Comparison of ENCODE assay signal across 8 cellular contexts in genomic region chr6:44297063-44298038, GRCh38. TPM values are rescaled to one million over a fixed set of nuclear protein-coding genes. Genes with fewer than 3 reads are reported as not detected.
A peak's percentile ranks its signal among the peaks of the same experiment; 100 is the strongest.
DNase-seq lines count a peak whose midpoint lies in the region; ATAC-seq and TF ChIP-seq lines count a peak whose summit lies in the region.

No MANE protein-coding gene starts in this region.

- no peaks in the 10 kb centered on the region for H3K9me3 ChIP-seq in iPS-18c (ENCODE audit: control insufficient read depth, insufficient read depth, low read length)

- H3K4me1 Mint-ChIP-seq in T-helper 1 cell treated with Interleukin-12 subunit alpha and Interleukin-12 subunit beta and Interleukin-4 antibody, amounts not matched to agents 30 μg/mL and 1 μg/mL, for 36 hours (ENCODE audit: low read depth): peaks cover 7% of the 10 kb centered on the region
- H3K4me1 Mint-ChIP-seq in brain: peaks cover 20% of the 10 kb centered on the region

- peak overlapping the region; percentile 21 for H3K4me3 Mint-ChIP-seq in T-helper 1 cell treated with Interleukin-12 subunit alpha and Interleukin-12 subunit beta and Interleukin-4 antibody, amounts not matched to agents 30 μg/mL and 1 μg/mL, for 36 hours
- peak overlapping the region; percentile 77 to 81 (median 81) for H3K4me3 Mint-ChIP-seq in brain

- DNase-seq in NCI-H1417 (lab: John Stamatoyannopoulos, UW) (peak; percentile 38 to 77 (median 75)), NCI-H1417 treated with DMSO at 0.1 percent for 48 hours (lab: John Stamatoyannopoulos, UW) (no peak), NCI-H2029 (lab: John Stamatoyannopoulos, UW) (no peak)

- H3K4me3 ChIP-seq in iPS-18c (ENCODE audit: insufficient read depth, low read depth, low read length) (peak overlapping the region; percentile 77), skin epidermis (peak overlapping the region; percentile 17 to 46 (median 23))

- peak in 1 of 2 experiments; percentile 9 for TF ChIP-seq CTCF in brain (conservative IDR thresholded peaks at IDR 0.05)

- peaks cover 43% of the 10 kb centered on the region for H3K27me3 Mint-ChIP-seq in T-helper 1 cell treated with Interleukin-12 subunit alpha and Interleukin-12 subunit beta and Interleukin-4 antibody, amounts not matched to agents 30 μg/mL and 1 μg/mL, for 36 hours (ENCODE audit: low read depth)
- H3K27me3 Mint-ChIP-seq in brain: peaks cover 38% of the 10 kb centered on the region

- no peak overlapping the region for H3K27ac ChIP-seq in skin epidermis

- no peak overlapping the region for H3K27ac Mint-ChIP-seq in T-helper 1 cell treated with Interleukin-12 subunit alpha and Interleukin-12 subunit beta and Interleukin-4 antibody, amounts not matched to agents 30 μg/mL and 1 μg/mL, for 36 hours
- peak overlapping the region in 3 of 5 experiments; percentile 43 to 79 (median 47) for H3K27ac Mint-ChIP-seq in brain

- no peak for ATAC-seq in HG03139 (IDR thresholded peaks at IDR 0.05; ENCODE audit: unreplicated experiment)

- H3K9me3 Mint-ChIP-seq in T-helper 1 cell treated with Interleukin-12 subunit alpha and Interleukin-12 subunit beta and Interleukin-4 antibody, amounts not matched to agents 30 μg/mL and 1 μg/mL, for 36 hours: no peaks in the 10 kb centered on the region
- H3K9me3 Mint-ChIP-seq in brain: no peaks in the 10 kb centered on the region

- H3K36me3 Mint-ChIP-seq in T-helper 1 cell treated with Interleukin-12 subunit alpha and Interleukin-12 subunit beta and Interleukin-4 antibody, amounts not matched to agents 30 μg/mL and 1 μg/mL, for 36 hours (ENCODE audit: low read depth): peaks cover 22% of the 10 kb centered on the region
- peaks cover 19% of the 10 kb centered on the region for H3K36me3 Mint-ChIP-seq in brain

RNA-seq across cellular contexts. Expression of gene AARS2, which starts 15.8 kb away (rescaled TPM):
- 16.9 TPM for polyA plus RNA-seq in brain (ENCODE audit: insufficient read depth, low read depth, low replicate concordance)

RNA-seq across cellular contexts. Expression of gene TMEM151B, which starts 27.1 kb away (rescaled TPM):
- polyA plus RNA-seq in brain (ENCODE audit: insufficient read depth, low read depth, low replicate concordance): 45.5 TPM

RNA-seq across cellular contexts. Expression of gene NFKBIE, which starts 32.0 kb away (rescaled TPM):
- polyA plus RNA-seq in brain (ENCODE audit: insufficient read depth, low read depth, low replicate concordance): 10.8 TPM

RNA-seq across cellular contexts. Expression of gene SLC35B2, which starts 40.0 kb away (rescaled TPM):
- polyA plus RNA-seq in brain (ENCODE audit: insufficient read depth, low read depth, low replicate concordance): 68.7 TPM

RNA-seq across cellular contexts. Expression of gene SPATS1, which starts 45.1 kb away (rescaled TPM):
- not detected for polyA plus RNA-seq in brain (ENCODE audit: insufficient read depth, low read depth, low replicate concordance)

Comparison
In these comparisons a context has a peak if more than half of its experiments do, and no peak if none do; other contexts are left out.
1. DNase-seq: peak in NCI-H1417 (3 of 3); none in NCI-H1417 treated with DMSO at 0.1 percent for 48 hours (single experiment) and NCI-H2029 (single experiment).